ENCODE assay signal across 18 cellular contexts in genomic region chr21:44972821-44973220, GRCh38. TPM values are rescaled to one million over a fixed set of nuclear protein-coding genes. Genes with fewer than 3 reads are reported as not detected.
DNase-seq lines count a peak whose midpoint lies in the region; ATAC-seq and TF ChIP-seq lines count a peak whose summit lies in the region.
"Had no signal": no experiment of that assay in that cellular context is flagged by ENCODE, and none has a peak within 500 bp of the region (broad histone marks: within the 10 kb centered on the region; RNA-seq: fewer than 3 reads in every experiment).

No MANE protein-coding gene starts in this region.

- H3K27ac Mint-ChIP-seq in stimulated activated naive B cell treated with anti-CD40 and anti-IgM and Interleukin-4, amounts not matched to agents 10 μg/mL and 1 μg/mL and 100 μg/mL, for 72 hours = no peak overlapping the region
- no peak overlapping the region for H3K27ac Mint-ChIP-seq in glutamatergic neuron (ENCODE audit: unreplicated experiment)
- H3K27ac Mint-ChIP-seq: activated naive CD8-positive, alpha-beta T cell treated with anti-CD3 and anti-CD28 coated beads for 36 hours; nephron progenitor cell had no signal

- TF ChIP-seq POLR2A in ovary (IDR thresholded peaks at IDR 0.05) = no peak

- H3K27ac ChIP-seq in BLaER1 (0 out of 2 replicates have a peak overlapping the region, but pooled peaks have one; percentile 22), foreskin keratinocyte (no peak overlapping the region), ovary (no peak overlapping the region)
- H3K27ac ChIP-seq: brain microvascular endothelial cell, PC-9 had no signal

- TF ChIP-seq CTCF in foreskin keratinocyte (conservative IDR thresholded peaks at IDR 0.05) (no peak), ovary (IDR thresholded peaks at IDR 0.05) (no peak), glutamatergic neuron (IDR thresholded peaks at IDR 0.05; ENCODE audit: partially characterized antibody, unreplicated experiment) (no peak)

- peak overlapping the region; percentile 88 for H3K4me2 ChIP-seq in BLaER1
- H3K4me2 ChIP-seq: PC-9 had no signal

- H3K9me3 ChIP-seq in BLaER1 (no peaks in the 10 kb centered on the region), ovary (no peaks in the 10 kb centered on the region)

- DNase-seq in HT1080 (ENCODE audit: low read depth) (peak; percentile 36), SW480 (ENCODE audit: low spot score) (peak; percentile 21), kidney tubule cell (ENCODE audit: low spot score) (peak; percentile 73), foreskin keratinocyte (no peak), ovary (no peak), glutamatergic neuron (no peak)
- no peak for DNase-seq in stimulated activated naive B cell treated with anti-CD40 and anti-IgM and Interleukin-4, amounts not matched to agents 10 μg/mL and 1 μg/mL and 100 μg/mL, for 72 hours
- DNase-seq: activated CD4-positive, alpha-beta T cell treated with anti-CD3 and anti-CD28 coated beads for 1 hour; activated naive CD8-positive, alpha-beta T cell treated with anti-CD3 and anti-CD28 coated beads for 36 hours; brain microvascular endothelial cell; cortex of kidney; DMS53; foreskin melanocyte; left colon; nephron progenitor cell had no signal

- H3K9me3 Mint-ChIP-seq in stimulated activated naive B cell treated with anti-CD40 and anti-IgM and Interleukin-4, amounts not matched to agents 10 μg/mL and 1 μg/mL and 100 μg/mL, for 72 hours = no peaks in the 10 kb centered on the region
- H3K9me3 Mint-ChIP-seq in glutamatergic neuron (ENCODE audit: unreplicated experiment) = peaks cover 6% of the 10 kb centered on the region
- H3K9me3 Mint-ChIP-seq: activated naive CD8-positive, alpha-beta T cell treated with anti-CD3 and anti-CD28 coated beads for 36 hours; CD4-positive, alpha-beta memory T cell; nephron progenitor cell had no signal

- no peak overlapping the region for H3K4me3 Mint-ChIP-seq in stimulated activated naive B cell treated with anti-CD40 and anti-IgM and Interleukin-4, amounts not matched to agents 10 μg/mL and 1 μg/mL and 100 μg/mL, for 72 hours
- H3K4me3 Mint-ChIP-seq in glutamatergic neuron (ENCODE audit: unreplicated experiment) = no peak overlapping the region
- H3K4me3 Mint-ChIP-seq: activated naive CD8-positive, alpha-beta T cell treated with anti-CD3 and anti-CD28 coated beads for 36 hours; CD4-positive, alpha-beta memory T cell; nephron progenitor cell had no signal

- 60 to 91% (median 81%) methylated on average over 7 to 16 of the region's 16 CpGs for WGBS in ovary, 3 donors

- H3K36me3 Mint-ChIP-seq in stimulated activated naive B cell treated with anti-CD40 and anti-IgM and Interleukin-4, amounts not matched to agents 10 μg/mL and 1 μg/mL and 100 μg/mL, for 72 hours = peaks cover 51 to 70% of the 10 kb centered on the region in 2 donors
- H3K36me3 Mint-ChIP-seq in glutamatergic neuron (ENCODE audit: unreplicated experiment) = peaks cover 4% of the 10 kb centered on the region

- no peak overlapping the region for H3K9ac ChIP-seq in BLaER1

- no peak for TF ChIP-seq EP300 in ovary (IDR thresholded peaks at IDR 0.05)

- peaks cover 80% of the 10 kb centered on the region for H4K20me1 ChIP-seq in BLaER1

- H3K36me3 ChIP-seq in BLaER1 (peaks cover 54% of the 10 kb centered on the region), ovary (no peaks in the 10 kb centered on the region)

- H3K27me3 ChIP-seq in BLaER1 (no peaks in the 10 kb centered on the region), foreskin keratinocyte (no peaks in the 10 kb centered on the region), ovary (no peaks in the 10 kb centered on the region)
- H3K27me3 ChIP-seq: brain microvascular endothelial cell had no signal

- H3K27me3 Mint-ChIP-seq in stimulated activated naive B cell treated with anti-CD40 and anti-IgM and Interleukin-4, amounts not matched to agents 10 μg/mL and 1 μg/mL and 100 μg/mL, for 72 hours = no peaks in the 10 kb centered on the region
- H3K27me3 Mint-ChIP-seq in glutamatergic neuron (ENCODE audit: unreplicated experiment) = peaks cover 15% of the 10 kb centered on the region
- H3K27me3 Mint-ChIP-seq: activated naive CD8-positive, alpha-beta T cell treated with anti-CD3 and anti-CD28 coated beads for 36 hours; CD4-positive, alpha-beta memory T cell had no signal

- peaks cover 6 to 11% of the 10 kb centered on the region in 2 donors for H3K4me1 Mint-ChIP-seq in stimulated activated naive B cell treated with anti-CD40 and anti-IgM and Interleukin-4, amounts not matched to agents 10 μg/mL and 1 μg/mL and 100 μg/mL, for 72 hours
- peaks cover 35% of the 10 kb centered on the region for H3K4me1 Mint-ChIP-seq in glutamatergic neuron (ENCODE audit: low read depth, unreplicated experiment)

- no peak overlapping the region; the same call in 1 of the 2 replicates for H3K4me3 ChIP-seq in BLaER1
- H3K4me3 ChIP-seq in ovary = no peak overlapping the region
- H3K4me3 ChIP-seq: PC-9 had no signal

- intact Hi-C loops in ovary (cut with DNase I) = no loop called here

- ATAC-seq in foreskin keratinocyte = no peak
- ATAC-seq in stimulated activated naive B cell treated with anti-CD40 and anti-IgM and Interleukin-4, amounts not matched to agents 10 μg/mL and 1 μg/mL and 100 μg/mL, for 72 hours (replicated peaks) = no peak
- ATAC-seq: left colon had no signal

- H3K4me1 ChIP-seq in BLaER1 (peaks cover 95% of the 10 kb centered on the region), foreskin keratinocyte (no peaks in the 10 kb centered on the region), ovary (ENCODE audit: insufficient read depth) (peaks cover 5% of the 10 kb centered on the region)

RNA-seq across cellular contexts. Expression of gene SLX9, which starts 33.0 kb away (rescaled TPM):
- 26.3 and 31.2 TPM in 2 replicates for total RNA-seq in HT1080 (2014; rRNA removed; shearing (Covaris generic))
- 18.0 and 22.7 TPM in 2 replicates for polyA plus RNA-seq in HT1080 (2015; cell fraction: cytosol; rRNA removed)
- 10.4 and 14.0 TPM in 2 replicates for polyA plus RNA-seq in HT1080 (2015; cell fraction: nucleus; rRNA removed)
- total RNA-seq in foreskin keratinocyte (39.7 and 54.7 TPM in 2 replicates), ovary (10 to 100 TPM in 6 of 7 donors, 1 to 10 TPM in 1; 5.6 to 24.1 (median 17.2) TPM), glutamatergic neuron (ENCODE audit: unreplicated experiment) (30.7 TPM)
- polyA plus RNA-seq in foreskin keratinocyte (54.8 and 73.8 TPM in 2 replicates), ovary (10 to 100 TPM in 1 of 2 donors, 1 to 10 TPM in 1; 5.6 to 14.0 TPM)

RNA-seq across cellular contexts. Expression of gene ITGB2, which starts 52.1 kb away (rescaled TPM):
- 1.6 and 1.8 TPM in 2 replicates for total RNA-seq in HT1080 (2014; rRNA removed; shearing (Covaris generic))
- polyA plus RNA-seq in HT1080 (2015; cell fraction: cytosol; rRNA removed) = 4.4 and 5.4 TPM in 2 replicates
- polyA plus RNA-seq in HT1080 (2015; cell fraction: nucleus; rRNA removed) = 6.5 and 8.3 TPM in 2 replicates
- 6.4 and 6.5 TPM in 2 replicates for total RNA-seq in foreskin keratinocyte
- 5.0 and 5.2 TPM in 2 replicates for polyA plus RNA-seq in foreskin keratinocyte
- total RNA-seq in ovary = 10 to 100 TPM in 6 of 7 donors, 1 to 10 TPM in 1; 9.6 to 58.3 (median 17.6) TPM
- 10 to 100 TPM; 13.0 to 31.1 TPM for polyA plus RNA-seq in ovary
- total RNA-seq in glutamatergic neuron (ENCODE audit: unreplicated experiment) = 0.91 TPM

Comparison
In these comparisons a context has a peak if more than half of its experiments do, and no peak if none do; other contexts are left out.
1. DNase-seq: peak in HT1080 (single experiment), SW480 (single experiment) and kidney tubule cell (single experiment); none in foreskin keratinocyte (0 of 2), ovary (0 of 5), stimulated activated naive B cell treated with anti-CD40 and anti-IgM and Interleukin-4, amounts not matched to agents 10 μg/mL and 1 μg/mL and 100 μg/mL, for 72 hours (single experiment) and glutamatergic neuron (single experiment).